In genomic region chr20:50611128-50611810, GRCh38 we compare ENCODE assay signal across 30 cellular contexts.
DNase-seq lines count a peak whose midpoint lies in the region; ATAC-seq and TF ChIP-seq lines count a peak whose summit lies in the region.
"Had no signal": no experiment of that assay in that cellular context is flagged by ENCODE, and none has a peak within 500 bp of the region (broad histone marks: within the 10 kb centered on the region; RNA-seq: fewer than 3 reads in every experiment).

No MANE protein-coding gene starts in this region.

- BruUV-seq in Panc1 (replicated peaks; lab: Mats Ljungman, UMichigan) = no TSS peak

- no peaks in the 10 kb centered on the region for H3K9me3 ChIP-seq in Panc1 (ENCODE audit: control insufficient read depth, insufficient read depth, low read depth, low read length)
- H3K9me3 ChIP-seq in heart left ventricle = no peaks in the 10 kb centered on the region
- no peaks in the 10 kb centered on the region for H3K9me3 ChIP-seq in neural progenitor cell (ENCODE audit: low read depth)
- H3K9me3 ChIP-seq: BLaER1, colonic mucosa, gastrocnemius medialis had no signal

- H3K4me3 Mint-ChIP-seq in neural progenitor cell = no peak overlapping the region
- H3K4me3 Mint-ChIP-seq: activated CD4-positive, alpha-beta T cell treated with anti-CD3 and anti-CD28 coated beads, Interleukin-2, amount 10 ng/mL, durations not matched to agents 24 days and 14 days; activated CD8-positive, alpha-beta memory T cell treated with anti-CD3 and anti-CD28 coated beads, Interleukin-2, amount 10 ng/mL, durations not matched to agents 7 days and 5 days; activated naive CD4-positive, alpha-beta T cell treated with anti-CD3 and anti-CD28 coated beads, Interleukin-2, amount 10 ng/mL, durations not matched to agents 7 days and 5 days; effector memory CD8-positive, alpha-beta T cell; naive thymus-derived CD4-positive, alpha-beta T cell had no signal

- WGBS in heart left ventricle, 4 donors = 66 to 77% (median 72%) methylated on average over 14 to 15 of the region's 15 CpGs

- no peak overlapping the region for H2AFZ ChIP-seq in neural progenitor cell (replicated peaks)

- H3F3A ChIP-seq in neural progenitor cell (ENCODE audit: low read depth) = peaks cover 7% of the 10 kb centered on the region

- H3K36me3 ChIP-seq in Panc1 (ENCODE audit: control insufficient read depth, insufficient read depth, low read length) (peaks cover 6% of the 10 kb centered on the region), heart left ventricle (peaks cover 0 to 5% (median 0%) of the 10 kb centered on the region in 9 donors), neural progenitor cell (no peaks in the 10 kb centered on the region)
- H3K36me3 ChIP-seq: BLaER1, colonic mucosa, gastrocnemius medialis had no signal

- no peak overlapping the region for H3K4me3 ChIP-seq in Panc1 (ENCODE audit: low read depth in 2 of 2, low read length in 2 of 2)
- H3K4me3 ChIP-seq in heart left ventricle = no peak overlapping the region
- no peak overlapping the region for H3K4me3 ChIP-seq in neural progenitor cell
- H3K4me3 ChIP-seq: BLaER1, colonic mucosa, gastrocnemius medialis, skin epidermis had no signal

- H3K9ac ChIP-seq in neural progenitor cell = no peak overlapping the region
- H3K9ac ChIP-seq: BLaER1 had no signal

- no peak overlapping the region for H3K4me2 ChIP-seq in neural progenitor cell
- H3K4me2 ChIP-seq: BLaER1 had no signal

- H3K4me1 Mint-ChIP-seq in neural progenitor cell = no peaks in the 10 kb centered on the region
- H3K4me1 Mint-ChIP-seq: activated CD4-positive, alpha-beta T cell treated with anti-CD3 and anti-CD28 coated beads, Interleukin-2, amount 10 ng/mL, durations not matched to agents 24 days and 14 days; activated CD8-positive, alpha-beta memory T cell treated with anti-CD3 and anti-CD28 coated beads, Interleukin-2, amount 10 ng/mL, durations not matched to agents 7 days and 5 days; activated naive CD4-positive, alpha-beta T cell treated with anti-CD3 and anti-CD28 coated beads, Interleukin-2, amount 10 ng/mL, durations not matched to agents 7 days and 5 days; naive thymus-derived CD4-positive, alpha-beta T cell had no signal

- no peaks in the 10 kb centered on the region for H4K20me1 ChIP-seq in neural progenitor cell (ENCODE audit: low read depth)
- H4K20me1 ChIP-seq: BLaER1 had no signal

- H3K27ac ChIP-seq in Panc1 (ENCODE audit: low read length) = peak overlapping the region; percentile 72
- peak overlapping the region in 1 of 12 donors; percentile 14 for H3K27ac ChIP-seq in heart left ventricle
- H3K27ac ChIP-seq in neural progenitor cell = no peak overlapping the region
- H3K27ac ChIP-seq: BLaER1, colonic mucosa, gastrocnemius medialis, skin epidermis, VCaP had no signal

- CTCF ChIA-PET in Panc1 (lab: Charles Lee) = no interaction called here

- no peak for TF ChIP-seq CTCF in Panc1 (IDR thresholded peaks at IDR 0.05)
- TF ChIP-seq CTCF in heart left ventricle (IDR thresholded peaks at IDR 0.05) = no peak
- TF ChIP-seq CTCF in neural progenitor cell (IDR thresholded peaks at IDR 0.05) = no peak

- TF ChIP-seq POLR2A in heart left ventricle (IDR thresholded peaks at IDR 0.05) = no peak

- H3K27me3 ChIP-seq in Panc1 (ENCODE audit: control insufficient read depth, insufficient read depth, low read length) (no peaks in the 10 kb centered on the region), heart left ventricle (no peaks in the 10 kb centered on the region), neural progenitor cell (no peaks in the 10 kb centered on the region)
- H3K27me3 ChIP-seq: BLaER1, colonic mucosa, gastrocnemius medialis had no signal

- POLR2A ChIA-PET in Panc1 (lab: Charles Lee) = interaction anchor here (0.5 kb wide), 1 partner anchor 424 kb away, joined by 3 read pairs; no protein-coding TSS in a partner anchor

- intact Hi-C loops in Panc1 (cut with micrococcal nuclease; ENCODE audit: unreplicated experiment) = no loop called here
- intact Hi-C loops in heart left ventricle (cut with DNase I) = no loop called here

- in situ Hi-C loops in Panc1 (cut with HindIII; ENCODE audit: low pct_unique_long_range_greater_than_20kb, low sequenced_read_pairs) = no loop called here

- H3K36me3 Mint-ChIP-seq in neural progenitor cell = no peaks in the 10 kb centered on the region
- H3K36me3 Mint-ChIP-seq: activated CD8-positive, alpha-beta memory T cell treated with anti-CD3 and anti-CD28 coated beads, Interleukin-2, amount 10 ng/mL, durations not matched to agents 7 days and 5 days; activated naive CD4-positive, alpha-beta T cell treated with anti-CD3 and anti-CD28 coated beads, Interleukin-2, amount 10 ng/mL, durations not matched to agents 7 days and 5 days; naive thymus-derived CD4-positive, alpha-beta T cell had no signal

- ATAC-seq in Panc1 (no peak), heart left ventricle (peak in 3 of 4 donors; percentile 16 to 35 (median 32)), HG02759 (IDR thresholded peaks at IDR 0.05; ENCODE audit: unreplicated experiment) (no peak)
- ATAC-seq: effector memory CD8-positive, alpha-beta T cell; esophagus mucosa; gastrocnemius medialis; naive thymus-derived CD4-positive, alpha-beta T cell had no signal

- peaks cover 5% of the 10 kb centered on the region for H3K27me3 Mint-ChIP-seq in neural progenitor cell (ENCODE audit: insufficient read depth, low read depth)
- H3K27me3 Mint-ChIP-seq: activated CD4-positive, alpha-beta T cell treated with anti-CD3 and anti-CD28 coated beads, Interleukin-2, amount 10 ng/mL, durations not matched to agents 24 days and 14 days had no signal

- H3K27ac Mint-ChIP-seq in neural progenitor cell = peak overlapping the region; percentile 50
- H3K27ac Mint-ChIP-seq: activated CD4-positive, alpha-beta T cell treated with anti-CD3 and anti-CD28 coated beads, Interleukin-2, amount 10 ng/mL, durations not matched to agents 24 days and 14 days; activated CD8-positive, alpha-beta memory T cell treated with anti-CD3 and anti-CD28 coated beads, Interleukin-2, amount 10 ng/mL, durations not matched to agents 7 days and 5 days; activated naive CD4-positive, alpha-beta T cell treated with anti-CD3 and anti-CD28 coated beads, Interleukin-2, amount 10 ng/mL, durations not matched to agents 7 days and 5 days; naive thymus-derived CD4-positive, alpha-beta T cell had no signal

- peaks cover 11% of the 10 kb centered on the region; the same call in 1 of the 2 replicates for H3K4me1 ChIP-seq in Panc1 (ENCODE audit: control insufficient read depth, insufficient read depth, low read length)
- peaks cover 0 to 9% (median 0%) of the 10 kb centered on the region in 12 donors for H3K4me1 ChIP-seq in heart left ventricle
- H3K4me1 ChIP-seq in neural progenitor cell = peaks cover 4% of the 10 kb centered on the region
- H3K4me1 ChIP-seq: BLaER1, colonic mucosa, gastrocnemius medialis had no signal

- DNase-seq in GM03348 (ENCODE audit: low spot score) = peak; percentile 76
- no peak for DNase-seq in Panc1 (ENCODE audit: low read depth, low spot score)
- DNase-seq in heart left ventricle = no peak
- DNase-seq in neural progenitor cell (ENCODE audit: low spot score) = no peak
- DNase-seq in NCI-H2081 (lab: John Stamatoyannopoulos, UW) = no peak
- DNase-seq in NCI-H2029 treated with DMSO at 0.1 percent for 48 hours (lab: John Stamatoyannopoulos, UW) = no peak
- no peak for DNase-seq in stimulated activated CD4-positive, alpha-beta T cell treated with anti-CD3 and anti-CD28 coated beads, Interleukin-1b, Interleukin-23, amount 100 ng/mL, for 48 hours
- DNase-seq: activated CD4-positive, alpha-beta T cell treated with anti-CD3 and anti-CD28 coated beads, Interleukin-2, amount 10 ng/mL, durations not matched to agents 24 days and 14 days; activated CD8-positive, alpha-beta memory T cell treated with anti-CD3 and anti-CD28 coated beads, Interleukin-2, amount 10 ng/mL, durations not matched to agents 7 days and 5 days; activated naive CD4-positive, alpha-beta T cell treated with anti-CD3 and anti-CD28 coated beads, Interleukin-2, amount 10 ng/mL, durations not matched to agents 7 days and 5 days; colonic mucosa; COR-L47; DMS53; effector memory CD8-positive, alpha-beta T cell; gastrocnemius medialis; hippocampal formation; Kasumi-1; midbrain; MV-4-11; naive thymus-derived CD4-positive, alpha-beta T cell; NCI-H510A; occipital lobe; stimulated activated CD4-positive, alpha-beta T cell treated with anti-CD3 and anti-CD28 coated beads, Interleukin-2, amount 100 ng/mL, for 24 hours; T-helper 9 cell; trophoblast cell had no signal

- H3K9me3 Mint-ChIP-seq in neural progenitor cell = no peaks in the 10 kb centered on the region
- H3K9me3 Mint-ChIP-seq: activated CD4-positive, alpha-beta T cell treated with anti-CD3 and anti-CD28 coated beads, Interleukin-2, amount 10 ng/mL, durations not matched to agents 24 days and 14 days; activated naive CD4-positive, alpha-beta T cell treated with anti-CD3 and anti-CD28 coated beads, Interleukin-2, amount 10 ng/mL, durations not matched to agents 7 days and 5 days; effector memory CD8-positive, alpha-beta T cell; naive thymus-derived CD4-positive, alpha-beta T cell had no signal

- no peaks in the 10 kb centered on the region for H3K79me2 ChIP-seq in neural progenitor cell (ENCODE audit: low read depth)

Comparison
In these comparisons a context has a peak if more than half of its experiments do, and no peak if none do; other contexts are left out.
1. ATAC-seq: peak in heart left ventricle (3 of 4); none in Panc1 (single experiment) and HG02759 (single experiment).